25 cellular contexts compared by ENCODE assay signal in the genomic region with DNA sequence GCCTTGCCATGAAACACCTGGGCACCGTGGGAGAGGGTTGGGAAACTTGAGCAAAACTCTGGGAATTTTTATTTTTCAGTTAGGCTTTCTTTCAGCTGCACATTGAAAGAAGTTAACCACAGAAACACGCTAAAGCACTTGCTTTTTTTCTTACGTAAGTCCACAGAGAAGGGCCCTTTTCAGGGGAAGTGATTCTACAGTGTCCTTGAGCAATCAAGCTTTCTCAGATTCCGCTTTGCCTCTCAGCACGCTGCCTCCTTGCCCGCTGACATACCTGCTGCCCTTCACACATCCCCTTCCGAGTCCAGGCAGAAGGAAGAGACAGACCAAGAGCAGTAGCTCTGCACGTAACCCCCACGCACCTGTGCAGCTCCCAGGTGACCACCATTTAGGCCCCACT.
"Had no signal": no experiment of that assay in that cellular context is flagged by ENCODE, and none has a peak within 500 bp of the region (broad histone marks: within the 10 kb centered on the region; RNA-seq: fewer than 3 reads in every experiment).

No MANE protein-coding gene starts in this region.

- H3K4me1 Mint-ChIP-seq: activated CD8-positive, alpha-beta memory T cell treated with anti-CD3 and anti-CD28 coated beads, Interleukin-2, amount 10 ng/mL, durations not matched to agents 7 days and 5 days; central memory CD8-positive, alpha-beta T cell; endodermal cell; memory B cell; naive thymus-derived CD8-positive, alpha-beta T cell; neural crest cell had no signal

- ATAC-seq: activated CD8-positive, alpha-beta memory T cell treated with anti-CD3 and anti-CD28 coated beads, Interleukin-2, amount 10 ng/mL, durations not matched to agents 7 days and 5 days; activated CD8-positive, alpha-beta T cell treated with anti-CD3 and anti-CD28 coated beads, Interleukin-2, amount 10 ng/mL, durations not matched to agents 7 days and 5 days; esophagus mucosa; left cardiac atrium; left ventricle myocardium superior; naive thymus-derived CD8-positive, alpha-beta T cell; right cardiac atrium had no signal

- H3K4me1 ChIP-seq: tibial nerve had no signal

- H3K27ac ChIP-seq: tibial nerve had no signal

- H3K9me3 ChIP-seq: tibial nerve had no signal

- H3K36me3 Mint-ChIP-seq: activated CD8-positive, alpha-beta memory T cell treated with anti-CD3 and anti-CD28 coated beads, Interleukin-2, amount 10 ng/mL, durations not matched to agents 7 days and 5 days; activated naive CD8-positive, alpha-beta T cell; memory B cell; naive thymus-derived CD8-positive, alpha-beta T cell had no signal

- H3K9me3 Mint-ChIP-seq: dendritic cell treated with granulocyte-macrophage colony-stimulating factor and Interleukin-4, amounts not matched to agents 40 ng/mL and 50 ng/mL, for 4 days; endodermal cell; memory B cell; naive thymus-derived CD8-positive, alpha-beta T cell; neural crest cell had no signal

- H3K27ac Mint-ChIP-seq: activated CD8-positive, alpha-beta memory T cell treated with anti-CD3 and anti-CD28 coated beads, Interleukin-2, amount 10 ng/mL, durations not matched to agents 7 days and 5 days; activated CD8-positive, alpha-beta T cell treated with anti-CD3 and anti-CD28 coated beads, Interleukin-2, amount 10 ng/mL, durations not matched to agents 7 days and 5 days; activated naive CD8-positive, alpha-beta T cell; dendritic cell treated with granulocyte-macrophage colony-stimulating factor and Interleukin-4, amounts not matched to agents 40 ng/mL and 50 ng/mL, for 4 days; endodermal cell; memory B cell; naive thymus-derived CD8-positive, alpha-beta T cell had no signal

- H3K27me3 Mint-ChIP-seq: activated CD8-positive, alpha-beta memory T cell treated with anti-CD3 and anti-CD28 coated beads, Interleukin-2, amount 10 ng/mL, durations not matched to agents 7 days and 5 days; central memory CD8-positive, alpha-beta T cell; memory B cell had no signal

- DNase-seq: activated CD4-positive, alpha-beta T cell treated with anti-CD3 and anti-CD28 coated beads for 1 hour; activated CD8-positive, alpha-beta memory T cell treated with anti-CD3 and anti-CD28 coated beads, Interleukin-2, amount 10 ng/mL, durations not matched to agents 7 days and 5 days; activated CD8-positive, alpha-beta T cell treated with anti-CD3 and anti-CD28 coated beads, Interleukin-2, amount 10 ng/mL, durations not matched to agents 7 days and 5 days; activated effector memory CD4-positive, alpha-beta T cell treated with Interleukin-2 at 50 U/mL for 16 hours; activated naive CD4-positive, alpha-beta T cell treated with Interleukin-2 at 50 U/mL for 16 hours; activated T-cell treated with anti-CD3 and anti-CD28 coated beads, Interleukin-2, amount 50 U/mL, for 48 hours; anterior cingulate cortex; endodermal cell; foreskin fibroblast; head of caudate nucleus; hippocampal formation; left cardiac atrium; left ventricle myocardium superior; naive thymus-derived CD8-positive, alpha-beta T cell; nucleus accumbens; right cardiac atrium; stimulated activated naive CD4-positive, alpha-beta T cell treated with Interleukin-2 at 50 U/mL for 16 hours; T1000 had no signal

- H3K4me3 Mint-ChIP-seq: activated CD8-positive, alpha-beta memory T cell treated with anti-CD3 and anti-CD28 coated beads, Interleukin-2, amount 10 ng/mL, durations not matched to agents 7 days and 5 days; activated CD8-positive, alpha-beta T cell treated with anti-CD3 and anti-CD28 coated beads, Interleukin-2, amount 10 ng/mL, durations not matched to agents 7 days and 5 days; activated naive CD8-positive, alpha-beta T cell; central memory CD8-positive, alpha-beta T cell; dendritic cell treated with granulocyte-macrophage colony-stimulating factor and Interleukin-4, amounts not matched to agents 40 ng/mL and 50 ng/mL, for 4 days; endodermal cell; memory B cell; naive thymus-derived CD8-positive, alpha-beta T cell; neural crest cell had no signal

- H3K36me3 ChIP-seq: tibial nerve had no signal

- H3K27me3 ChIP-seq: tibial nerve had no signal

- H3K4me3 ChIP-seq: tibial nerve had no signal
